In the genomic region with DNA sequence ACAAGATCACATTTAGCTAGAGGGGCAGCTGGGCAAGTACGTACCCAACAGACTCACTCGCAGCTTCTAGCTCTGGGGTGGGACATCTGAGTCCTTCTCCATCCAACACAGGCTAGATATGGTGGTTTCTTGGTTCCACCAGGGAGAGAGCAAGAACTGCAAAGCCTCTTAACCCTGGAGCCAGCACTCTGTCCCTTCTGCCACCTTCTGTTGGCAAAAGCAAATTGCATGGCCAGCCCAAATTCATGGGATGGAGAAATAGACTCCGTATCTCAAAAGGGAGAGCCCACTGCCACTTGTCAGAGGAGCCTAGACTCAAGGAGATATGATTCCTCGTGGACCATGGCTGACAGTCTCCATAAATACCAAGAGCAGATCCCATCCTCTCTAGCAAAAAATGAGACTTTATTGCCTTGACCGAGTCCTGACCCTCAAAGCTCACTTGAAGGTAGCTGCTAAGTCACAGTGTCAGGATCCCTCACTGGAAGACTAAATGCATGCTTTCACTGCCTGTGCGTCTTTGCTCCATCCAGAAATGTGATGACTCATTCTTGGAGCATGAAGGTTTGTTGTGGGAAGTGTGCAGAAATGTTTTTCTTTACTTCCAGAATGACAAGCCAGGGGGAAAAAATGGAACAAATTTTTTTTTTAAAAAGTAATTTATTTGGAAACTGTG, we compare ENCODE assay signal across 8 cellular contexts. TPM values are rescaled to one million over a fixed set of nuclear protein-coding genes. Genes with fewer than 3 reads are reported as not detected.
DNase-seq lines count a peak whose midpoint lies in the region; ATAC-seq, FAIRE-seq and TF ChIP-seq lines count a peak whose summit lies in the region.

No MANE protein-coding gene starts in this region.

- H3K4me3 ChIP-seq in osteoblast (ENCODE audit: insufficient read depth, low read length) = no peak overlapping the region

- no peaks in the 10 kb centered on the region for H3K9me3 ChIP-seq in osteoblast (ENCODE audit: low read depth, low read length)

- peaks cover 10% of the 10 kb centered on the region for H3K4me1 ChIP-seq in osteoblast (ENCODE audit: insufficient read depth, low read length)

- no peaks in the 10 kb centered on the region for H3K79me2 ChIP-seq in osteoblast (ENCODE audit: insufficient read depth, low read length)

- FAIRE-seq in GM12892 (lab: Jason Lieb, UNC) = no peak

- DNase-seq in GM10266 (ENCODE audit: extremely low spot score) (no peak), NAMALWA (ENCODE audit: low spot score) (peak; percentile 54), ecto neural progenitor cell (ENCODE audit: low spot score) (peak; percentile 61), osteoblast (ENCODE audit: insufficient read length, low spot score, missing footprints) (peak; percentile 86), GM12892 (ENCODE audit: insufficient read length) (no peak)

- H3K27ac ChIP-seq in osteoblast (ENCODE audit: low read depth, low read length) = peak overlapping the region; percentile 51

- H4K20me1 ChIP-seq in osteoblast (ENCODE audit: insufficient read depth, low read length) = no peaks in the 10 kb centered on the region

- H3K36me3 ChIP-seq in osteoblast (ENCODE audit: insufficient read depth, low read length) = no peaks in the 10 kb centered on the region

- ATAC-seq in HG03469 (IDR thresholded peaks at IDR 0.05; ENCODE audit: unreplicated experiment) = no peak
- ATAC-seq in HG02798 (IDR thresholded peaks at IDR 0.05; ENCODE audit: poor library complexity, unreplicated experiment) = no peak
- ATAC-seq in GM21423 (IDR thresholded peaks at IDR 0.05; ENCODE audit: unreplicated experiment) = no peak

- H3K27me3 ChIP-seq in osteoblast (ENCODE audit: insufficient read depth, low read length) = no peaks in the 10 kb centered on the region

- TF ChIP-seq CTCF in GM10266 (IDR thresholded peaks at IDR 0.05; ENCODE audit: control insufficient read depth, insufficient read depth, low read depth, missing control alignments) (peak; percentile 30), osteoblast (IDR thresholded peaks at IDR 0.05; ENCODE audit: extremely low read depth, low read depth, low read length) (peak; percentile 51)

- peak overlapping the region; percentile 47 for H2AFZ ChIP-seq in osteoblast (ENCODE audit: low read length)

- peak overlapping the region; percentile 64 for H3K4me2 ChIP-seq in osteoblast (ENCODE audit: insufficient read depth, low read length)

- no peak for TF ChIP-seq POLR2A in GM12892 (IDR thresholded peaks at IDR 0.05; ENCODE audit: low read depth, low read length)

RNA-seq across cellular contexts. Expression of a gene that starts 28.8 kb away (rescaled TPM):
- total RNA-seq in osteoblast = 13.8 and 28.3 TPM in 2 replicates
- not detected for polyA plus RNA-seq in GM12892 (2012; ENCODE audit: missing spikeins)

Comparison
In these comparisons a context has a peak if more than half of its experiments do, and no peak if none do; other contexts are left out.
1. DNase-seq: peak in NAMALWA (single experiment), ecto neural progenitor cell (single experiment) and osteoblast (single experiment); none in GM10266 (single experiment) and GM12892 (single experiment).